8 cellular contexts compared by ENCODE assay signal in the genomic region with DNA sequence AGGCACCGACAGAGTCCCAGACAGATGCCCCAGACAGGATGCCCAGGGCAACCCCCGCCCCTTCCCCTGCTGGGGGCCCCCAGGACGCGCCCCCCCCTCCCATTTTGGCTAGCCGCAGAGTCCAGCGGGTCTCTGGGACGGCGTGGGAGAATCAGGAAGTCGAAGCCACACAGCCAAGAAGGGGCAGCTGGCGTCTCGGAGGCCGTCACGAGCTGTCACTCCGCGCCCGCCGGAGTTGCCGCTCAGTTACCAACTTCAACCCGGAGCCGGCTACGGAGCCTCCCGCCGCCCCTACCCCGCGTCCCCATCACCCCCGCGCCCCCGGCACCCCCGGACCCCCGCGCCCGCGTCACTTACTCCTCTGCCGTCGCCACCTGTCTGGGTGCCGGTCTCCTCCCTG.
DNase-seq lines count a peak whose midpoint lies in the region; ATAC-seq and TF ChIP-seq lines count a peak whose summit lies in the region.
"Not testable (repeated sequence)": the region's sequence is repeated elsewhere in the genome, so short reads cannot be mapped to it uniquely, and the experiment has no call there.

No MANE protein-coding gene starts in this region.

- not testable (repeated sequence) for H3K4me1 ChIP-seq in HEK293 (ENCODE audit: control insufficient read depth, insufficient read depth, low read length); ectodermal cell (ENCODE audit: control insufficient read depth, insufficient read depth, low read length); iPS-18a (ENCODE audit: control insufficient read depth, low read depth, low read length)

- ATAC-seq in T-cell (replicated peaks in 1 of 4); stimulated activated naive B cell treated with anti-CD40 and anti-IgM and Interleukin-4, amounts not matched to agents 10 μg/mL and 1 μg/mL and 100 μg/mL, for 72 hours (replicated peaks): not testable (repeated sequence)

- not testable (repeated sequence) for H3K27ac ChIP-seq in HEK293 (ENCODE audit: extremely low read depth, low read depth, low read length); ectodermal cell (ENCODE audit: insufficient read depth, low read depth, low read length, poor library complexity, severe bottlenecking); iPS-18a (ENCODE audit: low read length)

- H3K27me3 ChIP-seq in ectodermal cell (ENCODE audit: control insufficient read depth, insufficient read depth, low read length, poor library complexity, severe bottlenecking), result peaks cover 14% of the 10 kb centered on the region
- peaks cover 28% of the 10 kb centered on the region for H3K27me3 ChIP-seq in iPS-18a (ENCODE audit: control insufficient read depth, insufficient read depth, low read length)

- H3K9ac ChIP-seq in iPS-18a (ENCODE audit: low read length), result not testable (repeated sequence)

- H3K27ac Mint-ChIP-seq in T-cell; activated naive CD4-positive, alpha-beta T cell treated with anti-CD3 and anti-CD28 coated beads, Interleukin-2, amount 10 ng/mL, durations not matched to agents 7 days and 5 days; nephron; stimulated activated naive B cell treated with anti-CD40 and anti-IgM and Interleukin-4, amounts not matched to agents 10 μg/mL and 1 μg/mL and 100 μg/mL, for 72 hours: not testable (repeated sequence)

- not testable (repeated sequence) for H3K9me3 ChIP-seq in HEK293 (ENCODE audit: control insufficient read depth, insufficient read depth, low read depth, low read length); ectodermal cell (ENCODE audit: control insufficient read depth, low read length); iPS-18a (ENCODE audit: control insufficient read depth, low read depth, low read length)

- not testable (repeated sequence) for H3K36me3 Mint-ChIP-seq in T-cell; activated naive CD4-positive, alpha-beta T cell treated with anti-CD3 and anti-CD28 coated beads, Interleukin-2, amount 10 ng/mL, durations not matched to agents 7 days and 5 days; nephron (ENCODE audit: low read depth); stimulated activated naive B cell treated with anti-CD40 and anti-IgM and Interleukin-4, amounts not matched to agents 10 μg/mL and 1 μg/mL and 100 μg/mL, for 72 hours

- peak overlapping the region; percentile 57 for H3K4me3 ChIP-seq in HEK293 (ENCODE audit: low read depth, low read length)
- H3K4me3 ChIP-seq in ectodermal cell (ENCODE audit: insufficient read depth, low read depth, low read length), result peak overlapping the region; percentile 31
- peak overlapping the region; percentile 45 for H3K4me3 ChIP-seq in iPS-18a (ENCODE audit: low read length)

- CTCF ChIA-PET in HEK293 (lab: Yijun Ruan, JAX), result interaction anchor here (0.6 to 1.1 kb wide), 2 partner anchors 76 to 232 kb away, joined by 3 to 6 read pairs; no protein-coding TSS in a partner anchor
- CTCF ChIA-PET in T-cell (lab: Charles Lee); activated naive CD4-positive, alpha-beta T cell treated with anti-CD3 and anti-CD28 coated beads, Interleukin-2, amount 10 ng/mL, durations not matched to agents 7 days and 5 days (lab: Charles Lee): not testable (repeated sequence)

- peak; percentile 10 for DNase-seq in CD1c-positive myeloid dendritic cell (ENCODE audit: extremely low spot score)
- DNase-seq in T-cell; stimulated activated naive B cell treated with anti-CD40 and anti-IgM and Interleukin-4, amounts not matched to agents 10 μg/mL and 1 μg/mL and 100 μg/mL, for 72 hours: not testable (repeated sequence)
- peak; percentile 20 for DNase-seq in activated naive CD4-positive, alpha-beta T cell treated with anti-CD3 and anti-CD28 coated beads, Interleukin-2, amount 10 ng/mL, durations not matched to agents 7 days and 5 days

- not testable (repeated sequence) for H3K9me3 Mint-ChIP-seq in T-cell; activated naive CD4-positive, alpha-beta T cell treated with anti-CD3 and anti-CD28 coated beads, Interleukin-2, amount 10 ng/mL, durations not matched to agents 7 days and 5 days; nephron; stimulated activated naive B cell treated with anti-CD40 and anti-IgM and Interleukin-4, amounts not matched to agents 10 μg/mL and 1 μg/mL and 100 μg/mL, for 72 hours

- 1% methylated on average over 25 to 28 of the region's 36 CpGs for WGBS in ectodermal cell, 2 experiments

- H3K4me1 Mint-ChIP-seq in T-cell, result peaks cover 5 to 10% (median 8%) of the 10 kb centered on the region in 3 donors
- not testable (repeated sequence) for H3K4me1 Mint-ChIP-seq in activated naive CD4-positive, alpha-beta T cell treated with anti-CD3 and anti-CD28 coated beads, Interleukin-2, amount 10 ng/mL, durations not matched to agents 7 days and 5 days; nephron
- peaks cover 4 to 14% of the 10 kb centered on the region in 2 donors for H3K4me1 Mint-ChIP-seq in stimulated activated naive B cell treated with anti-CD40 and anti-IgM and Interleukin-4, amounts not matched to agents 10 μg/mL and 1 μg/mL and 100 μg/mL, for 72 hours

- peaks cover 41 to 45% of the 10 kb centered on the region in 2 donors for H3K27me3 Mint-ChIP-seq in T-cell
- H3K27me3 Mint-ChIP-seq in activated naive CD4-positive, alpha-beta T cell treated with anti-CD3 and anti-CD28 coated beads, Interleukin-2, amount 10 ng/mL, durations not matched to agents 7 days and 5 days, result peaks cover 39% of the 10 kb centered on the region
- H3K27me3 Mint-ChIP-seq in nephron (ENCODE audit: low read depth), result peaks cover 55% of the 10 kb centered on the region
- peaks cover 34 to 48% of the 10 kb centered on the region in 2 donors for H3K27me3 Mint-ChIP-seq in stimulated activated naive B cell treated with anti-CD40 and anti-IgM and Interleukin-4, amounts not matched to agents 10 μg/mL and 1 μg/mL and 100 μg/mL, for 72 hours

- not testable (repeated sequence) for TF ChIP-seq CTCF in HEK293 (tag by site-specific recombination; IDR thresholded peaks at IDR 0.05); nephron (IDR thresholded peaks at IDR 0.05; ENCODE audit: unreplicated experiment in 3 of 3)

- POLR2A ChIA-PET in HEK293 (lab: Yijun Ruan, JAX); T-cell (lab: Charles Lee): not testable (repeated sequence)

- peak overlapping the region in 2 of 3 donors; percentile 24 to 75 for H3K4me3 Mint-ChIP-seq in T-cell
- peak overlapping the region; percentile 68 for H3K4me3 Mint-ChIP-seq in activated naive CD4-positive, alpha-beta T cell treated with anti-CD3 and anti-CD28 coated beads, Interleukin-2, amount 10 ng/mL, durations not matched to agents 7 days and 5 days
- H3K4me3 Mint-ChIP-seq in nephron, result peak overlapping the region in 2 of 3 experiments; percentile 28 to 79
- peak overlapping the region; percentile 64 to 79 for H3K4me3 Mint-ChIP-seq in stimulated activated naive B cell treated with anti-CD40 and anti-IgM and Interleukin-4, amounts not matched to agents 10 μg/mL and 1 μg/mL and 100 μg/mL, for 72 hours

- not testable (repeated sequence) for H3K36me3 ChIP-seq in HEK293 (ENCODE audit: control insufficient read depth in 2 of 2, insufficient read depth in 1 of 2, low read length in 2 of 2); ectodermal cell (ENCODE audit: control insufficient read depth, insufficient read depth, low read length); iPS-18a (ENCODE audit: control insufficient read depth, low read depth, low read length)
